ENCODE assay signal across 8 cellular contexts in genomic region chr19:34999498-35000337, GRCh38. TPM values are rescaled to one million over a fixed set of nuclear protein-coding genes. Genes with fewer than 3 reads are reported as not detected.
A peak's percentile ranks its signal among the peaks of the same experiment; 100 is the strongest.
DNase-seq lines count a peak whose midpoint lies in the region; ATAC-seq, FAIRE-seq and TF ChIP-seq lines count a peak whose summit lies in the region.

TSS of gene GRAMD1A (plus strand) at chr19:35000323. CDS start at chr19:35000479, 156 bp downstream.

- H3K4me1 ChIP-seq in kidney (ENCODE audit: control insufficient read depth in 1 of 2, insufficient read depth in 1 of 2, low read depth in 1 of 2, low read length in 2 of 2): peaks cover 6 to 36% of the 10 kb centered on the region in 2 donors

- DNase-seq in GM12864 (ENCODE audit: low read depth) (no peak), NCI-H2196 treated with DMSO at 0.1 percent for 48 hours (lab: John Stamatoyannopoulos, UW; ENCODE audit: unreplicated experiment) (peak; percentile 78), kidney (peak; percentile 97)
- DNase-seq in activated CD4-positive, CD25-positive, alpha-beta regulatory T cell (lab: John Stamatoyannopoulos, UW): peak; percentile 44 to 58 (median 55)
- DNase-seq in central memory CD8-positive, alpha-beta T cell (ENCODE audit: low spot score in 2 of 2): peak in 1 of 2 donors; percentile 42
- peak; percentile 44 to 71 for DNase-seq in stimulated activated CD4-positive, alpha-beta T cell treated with anti-CD3 and anti-CD28 coated beads, Interleukin-15, amount 100 ng/mL, for 1 hour (ENCODE audit: low read depth in 1 of 2, low spot score in 1 of 2)

- peak within 1 kb of the TSS; percentile 86 to 99 for H3K9ac ChIP-seq in kidney (ENCODE audit: low read length in 2 of 2)

- peaks cover 25% of the 10 kb centered on the region for H3K36me3 Mint-ChIP-seq in central memory CD8-positive, alpha-beta T cell (ENCODE audit: insufficient read depth)

- peaks cover 60% of the 10 kb centered on the region for H3K4me1 Mint-ChIP-seq in central memory CD8-positive, alpha-beta T cell

- H3K27ac ChIP-seq in kidney (ENCODE audit: low read depth in 2 of 2, low read length in 2 of 2): peak within 1 kb of the TSS; percentile 98 to 99

- peak within 1 kb of the TSS; percentile 91 for H3K27ac Mint-ChIP-seq in central memory CD8-positive, alpha-beta T cell (ENCODE audit: low read depth)

- peak within 1 kb of the TSS; percentile 93 for H3K4me3 Mint-ChIP-seq in central memory CD8-positive, alpha-beta T cell

- intact Hi-C loops in kidney (cut with DNase I): no loop called here

- TF ChIP-seq CTCF in GM12864 (IDR thresholded peaks at IDR 0.05; ENCODE audit: low read depth, low read length, missing control alignments) (no peak), kidney (IDR thresholded peaks at IDR 0.05; ENCODE audit: borderline replicate concordance, extremely low read depth, insufficient read depth) (no peak)

- peak within 1 kb of the TSS; percentile 66 for H3K4me3 ChIP-seq in GM12864 (ENCODE audit: low read depth, low read length)
- peak within 1 kb of the TSS; percentile 71 to 79 for H3K4me3 ChIP-seq in kidney (ENCODE audit: low read length in 2 of 2)

- peaks cover 0 to 2% of the 10 kb centered on the region in 2 donors for H3K36me3 ChIP-seq in kidney (ENCODE audit: control insufficient read depth in 1 of 2, insufficient read depth in 2 of 2, low read length in 2 of 2)

- ATAC-seq in HG02852 (IDR thresholded peaks at IDR 0.05; ENCODE audit: unreplicated experiment): peak; percentile 44
- ATAC-seq in central memory CD8-positive, alpha-beta T cell (replicated peaks; ENCODE audit: extremely low read depth, poor library complexity, severe bottlenecking): peak; percentile 13
- ATAC-seq in GM18870 (IDR thresholded peaks at IDR 0.05; ENCODE audit: unreplicated experiment): no peak

- no peaks in the 10 kb centered on the region for H3K27me3 Mint-ChIP-seq in central memory CD8-positive, alpha-beta T cell

- no peaks in the 10 kb centered on the region for H3K9me3 Mint-ChIP-seq in central memory CD8-positive, alpha-beta T cell

- no peak for FAIRE-seq in kidney (lab: Jason Lieb, UNC)

- H3K9me3 ChIP-seq in kidney (ENCODE audit: control insufficient read depth in 1 of 2, low read length in 2 of 2): no peaks in the 10 kb centered on the region

RNA-seq across cellular contexts. Expression of gene GRAMD1A, which starts in this region (rescaled TPM):
- total RNA-seq in kidney: 87.3 TPM
- polyA plus RNA-seq in kidney (ENCODE audit: insufficient read depth, low read depth, low replicate concordance): 29.8 TPM
